Comparison of ENCODE assay signal across 8 cellular contexts in the genomic region with DNA sequence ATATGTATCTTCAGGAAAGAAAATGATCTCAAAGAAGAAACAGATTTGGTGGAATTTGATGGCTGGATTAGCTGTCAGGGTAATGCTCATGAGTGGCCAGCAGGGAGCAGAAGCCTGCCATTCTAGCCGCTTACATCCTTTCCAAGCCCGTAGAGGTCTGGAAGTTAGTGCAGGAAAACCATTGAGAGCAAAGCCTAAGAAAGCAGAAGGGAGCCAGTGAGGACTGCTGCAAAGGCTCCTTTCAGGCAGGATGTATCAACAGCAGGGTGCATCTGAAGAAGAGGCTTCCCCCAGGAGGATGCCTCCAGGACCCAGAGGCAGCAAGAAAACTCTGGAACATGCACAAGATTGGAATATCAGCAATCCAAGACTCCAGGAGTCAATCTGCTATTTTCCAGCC. TPM values are rescaled to one million over a fixed set of nuclear protein-coding genes. Genes with fewer than 3 reads are reported as not detected.
DNase-seq lines count a peak whose midpoint lies in the region; ATAC-seq and TF ChIP-seq lines count a peak whose summit lies in the region.

No MANE protein-coding gene starts in this region.

- H3K4me1 ChIP-seq in osteoblast (ENCODE audit: insufficient read depth, low read length): no peaks in the 10 kb centered on the region

- no peaks in the 10 kb centered on the region for H3K36me3 ChIP-seq in osteoblast (ENCODE audit: insufficient read depth, low read length)

- ATAC-seq in HG02798 (IDR thresholded peaks at IDR 0.05; ENCODE audit: poor library complexity, unreplicated experiment): peak; percentile 52
- ATAC-seq in HG03045 (IDR thresholded peaks at IDR 0.05; ENCODE audit: unreplicated experiment): no peak
- ATAC-seq in HG03135 (IDR thresholded peaks at IDR 0.05; ENCODE audit: unreplicated experiment): no peak

- H2AFZ ChIP-seq in osteoblast (ENCODE audit: low read length): no peak overlapping the region

- peaks cover 10% of the 10 kb centered on the region for H3K27me3 ChIP-seq in osteoblast (ENCODE audit: insufficient read depth, low read length)

- H3K4me2 ChIP-seq in osteoblast (ENCODE audit: insufficient read depth, low read length): no peak overlapping the region

- H3K27ac ChIP-seq in osteoblast (ENCODE audit: low read depth, low read length): no peak overlapping the region

- no peaks in the 10 kb centered on the region for H3K9me3 ChIP-seq in osteoblast (ENCODE audit: low read depth, low read length)

- TF ChIP-seq CTCF in osteoblast (IDR thresholded peaks at IDR 0.05; ENCODE audit: extremely low read depth, low read depth, low read length): peak; percentile 97

- no peaks in the 10 kb centered on the region for H3K79me2 ChIP-seq in osteoblast (ENCODE audit: insufficient read depth, low read length)

- no peak overlapping the region for H3K4me3 ChIP-seq in osteoblast (ENCODE audit: insufficient read depth, low read length)

- no peaks in the 10 kb centered on the region for H4K20me1 ChIP-seq in osteoblast (ENCODE audit: insufficient read depth, low read length)

- DNase-seq in DMS 273 treated with DMSO at 0.1 percent for 48 hours (lab: John Stamatoyannopoulos, UW): peak; percentile 30
- peak; percentile 67 for DNase-seq in NCI-H82 treated with DMSO at 0.1 percent for 48 hours (lab: John Stamatoyannopoulos, UW; ENCODE audit: unreplicated experiment)
- peak; percentile 35 for DNase-seq in activated naive CD4-positive, alpha-beta T cell treated with anti-CD3 and anti-CD28 coated beads, Interleukin-2, amount 50 U/mL, for 16 hours
- peak; percentile 68 for DNase-seq in globus pallidus (ENCODE audit: low spot score)
- DNase-seq in osteoblast (ENCODE audit: insufficient read length, low spot score, missing footprints): no peak

RNA-seq across cellular contexts. Expression of a gene that starts 22.9 kb away (rescaled TPM):
- 270 and 272 TPM in 2 replicates for total RNA-seq in osteoblast
